23 cellular contexts compared by ENCODE assay signal in genomic region chr2:240872317-240873097, GRCh38. TPM values are rescaled to one million over a fixed set of nuclear protein-coding genes. Genes with fewer than 3 reads are reported as not detected.
"Had no signal": no experiment of that assay in that cellular context is flagged by ENCODE, and none has a peak within 500 bp of the region (broad histone marks: within the 10 kb centered on the region; RNA-seq: fewer than 3 reads in every experiment).

No MANE protein-coding gene starts in this region.

- H3K27ac ChIP-seq: ascending aorta, breast epithelium, neural progenitor cell, pancreas, tibial artery had no signal

- H2AFZ ChIP-seq: neural progenitor cell had no signal

- H3K4me2 ChIP-seq: neural progenitor cell had no signal

- DNase-seq: activated CD4-positive, alpha-beta T cell treated with anti-CD3 and anti-CD28 coated beads, Interleukin-2, amount 10 ng/mL, durations not matched to agents 24 days and 14 days; activated CD8-positive, alpha-beta memory T cell treated with anti-CD3 and anti-CD28 coated beads, Interleukin-2, amount 50 U/mL, for 48 hours; activated naive CD4-positive, alpha-beta T cell; activated T-cell treated with anti-CD3 and anti-CD28 coated beads, Interleukin-2, amount 50 U/mL, for 72 hours; endodermal cell; head of caudate nucleus; left colon; naive B cell; stimulated activated CD4-positive, alpha-beta T cell treated with anti-CD3 and anti-CD28 coated beads, Interleukin-4, amount 100 ng/mL, for 24 hours; stimulated activated naive CD4-positive, alpha-beta T cell; tibial artery had no signal

- H3K9ac ChIP-seq: neural progenitor cell had no signal

- H3K4me1 ChIP-seq: ascending aorta, breast epithelium, neural progenitor cell, tibial artery had no signal

- ATAC-seq: activated T-cell treated with anti-CD3 and anti-CD28 coated beads, Interleukin-2, amount 50 U/mL, for 72 hours; left colon; pancreas had no signal

- H3K4me3 ChIP-seq: ascending aorta, breast epithelium, neural progenitor cell, pancreas, tibial artery had no signal

- H3K27me3 ChIP-seq: ascending aorta, breast epithelium, neural progenitor cell, pancreas had no signal

- H3K36me3 ChIP-seq: ascending aorta, breast epithelium, neural progenitor cell, pancreas, tibial artery had no signal

- H3K9me3 ChIP-seq: ascending aorta, breast epithelium, pancreas, tibial artery had no signal

RNA-seq across cellular contexts. Expression of gene AGXT, which starts 3.9 kb away (rescaled TPM):
- total RNA-seq: activated B cell treated with CpG ODN at 0.5 μM for 24 hours; activated CD4-positive, alpha-beta T cell treated with anti-CD3 and anti-CD28 coated beads, Interleukin-2, amount 10 ng/mL, durations not matched to agents 24 days and 14 days; activated T-cell treated with anti-CD3 and anti-CD28 coated beads, Interleukin-2, amount 50 U/mL, for 72 hours; ascending aorta; dermis microvascular lymphatic vessel endothelial cell; epithelial cell of proximal tubule; frontal cortex; mononuclear cell; renal cortical epithelial cell; skeletal muscle tissue had no signal

RNA-seq across cellular contexts. Expression of gene MAB21L4, which starts 23.4 kb away (rescaled TPM):
- total RNA-seq: activated B cell treated with CpG ODN at 0.5 μM for 24 hours; activated CD4-positive, alpha-beta T cell treated with anti-CD3 and anti-CD28 coated beads, Interleukin-2, amount 10 ng/mL, durations not matched to agents 24 days and 14 days; activated T-cell treated with anti-CD3 and anti-CD28 coated beads, Interleukin-2, amount 50 U/mL, for 72 hours; ascending aorta; dermis microvascular lymphatic vessel endothelial cell; frontal cortex; mononuclear cell; skeletal muscle tissue; subcutaneous adipose tissue had no signal

RNA-seq across cellular contexts. Expression of gene CROCC2, which starts 33.6 kb away (rescaled TPM):
- total RNA-seq: activated B cell treated with CpG ODN at 0.5 μM for 24 hours; activated CD4-positive, alpha-beta T cell treated with anti-CD3 and anti-CD28 coated beads, Interleukin-2, amount 10 ng/mL, durations not matched to agents 24 days and 14 days; activated T-cell treated with anti-CD3 and anti-CD28 coated beads, Interleukin-2, amount 50 U/mL, for 72 hours; dermis microvascular lymphatic vessel endothelial cell; endodermal cell; epithelial cell of proximal tubule; frontal cortex; mononuclear cell; subcutaneous adipose tissue had no signal

RNA-seq across cellular contexts. Expression of gene KIF1A, which starts 52.5 kb away (rescaled TPM):
- total RNA-seq: activated B cell treated with CpG ODN at 0.5 μM for 24 hours, mononuclear cell, subcutaneous adipose tissue had no signal
